2 cellular contexts compared by ENCODE assay signal in genomic region chr4:16524379-16524778, GRCh38.
TF ChIP-seq lines count a peak whose summit lies in the region.

No MANE protein-coding gene starts in this region.

TF ChIP-seq in GM23338, 12 proteins besides CTCF, POLR2A, EP300 and RAD21 (continued from another document):
- TF ChIP-seq REST (IDR thresholded peaks at IDR 0.05; ENCODE audit: unreplicated experiment) (no peak), ETS1 (IDR thresholded peaks at IDR 0.05) (no peak), ZNF114 (CRISPR knock-in tag; IDR thresholded peaks at IDR 0.05) (no peak), POLR2AphosphoS5 (IDR thresholded peaks at IDR 0.05; ENCODE audit: low read depth) (no peak), EZH2phosphoT487 (IDR thresholded peaks at IDR 0.05; ENCODE audit: unreplicated experiment) (no peak), CREB1 (CRISPR knock-in tag; IDR thresholded peaks at IDR 0.05; ENCODE audit: low read depth) (no peak), ZNF331 (CRISPR knock-in tag; IDR thresholded peaks at IDR 0.05; ENCODE audit: low read depth) (no peak), JUNB (IDR thresholded peaks at IDR 0.05; ENCODE audit: unreplicated experiment) (no peak)

TF ChIP-seq in IMR-90, 13 proteins besides CTCF, POLR2A, EP300 and RAD21 (continued from another document):
- no peak for TF ChIP-seq MXI1 (IDR thresholded peaks at IDR 0.05; ENCODE audit: borderline replicate concordance, low read depth, low read length)
- no peak for TF ChIP-seq BHLHE40 (IDR thresholded peaks at IDR 0.05; ENCODE audit: low read depth, low read length)
- TF ChIP-seq FOS (IDR thresholded peaks at IDR 0.05; ENCODE audit: low read depth, low read length), result no peak
- no peak for TF ChIP-seq RCOR1 (IDR thresholded peaks at IDR 0.05; ENCODE audit: insufficient replicate concordance, low read length)
- no peak for TF ChIP-seq CHD1 (IDR thresholded peaks at IDR 0.05; ENCODE audit: low read depth, low read length)
- TF ChIP-seq SMC3 (IDR thresholded peaks at IDR 0.05; ENCODE audit: low read depth, low read length), result no peak
- TF ChIP-seq NFE2L2 (IDR thresholded peaks at IDR 0.05; ENCODE audit: low read depth, low read length), result no peak
- no peak for TF ChIP-seq RFX5 (IDR thresholded peaks at IDR 0.05; ENCODE audit: low read depth, low read length)
- no peak for TF ChIP-seq ELK1 (IDR thresholded peaks at IDR 0.05; ENCODE audit: borderline replicate concordance, low read depth, low read length)
- no peak for TF ChIP-seq USF2 (IDR thresholded peaks at IDR 0.05; ENCODE audit: low read depth, low read length)
